Comparison of ENCODE assay signal across 1 cellular context in the genomic region with DNA sequence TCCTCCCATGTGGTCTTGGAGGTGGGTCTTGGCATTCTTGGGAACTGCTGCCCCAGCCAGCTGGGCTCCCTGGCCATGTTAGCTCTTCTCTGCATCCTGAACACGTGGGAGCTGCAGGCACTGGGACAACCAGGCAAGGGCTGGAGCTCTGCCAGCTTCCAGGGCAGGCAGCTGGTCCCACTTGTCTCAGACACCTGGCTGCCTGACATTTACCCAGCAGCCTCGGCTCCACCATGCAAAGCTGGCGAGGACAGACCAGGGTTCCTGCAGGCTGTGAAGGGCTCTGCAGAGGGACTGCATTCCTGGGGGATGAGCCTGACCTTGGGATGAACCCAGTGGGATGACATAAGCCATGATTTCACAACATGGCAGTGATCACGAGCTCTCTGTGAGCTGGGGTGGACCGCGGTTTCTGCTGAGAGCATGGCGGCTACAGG.
A peak's percentile ranks its signal among the peaks of the same experiment; 100 is the strongest.
TF ChIP-seq lines count a peak whose summit lies in the region.

No MANE protein-coding gene starts in this region.

TF ChIP-seq in HEK293, 187 proteins besides CTCF, POLR2A, EP300 and RAD21 (continued from another document):
- TF ChIP-seq, protein P1, sequence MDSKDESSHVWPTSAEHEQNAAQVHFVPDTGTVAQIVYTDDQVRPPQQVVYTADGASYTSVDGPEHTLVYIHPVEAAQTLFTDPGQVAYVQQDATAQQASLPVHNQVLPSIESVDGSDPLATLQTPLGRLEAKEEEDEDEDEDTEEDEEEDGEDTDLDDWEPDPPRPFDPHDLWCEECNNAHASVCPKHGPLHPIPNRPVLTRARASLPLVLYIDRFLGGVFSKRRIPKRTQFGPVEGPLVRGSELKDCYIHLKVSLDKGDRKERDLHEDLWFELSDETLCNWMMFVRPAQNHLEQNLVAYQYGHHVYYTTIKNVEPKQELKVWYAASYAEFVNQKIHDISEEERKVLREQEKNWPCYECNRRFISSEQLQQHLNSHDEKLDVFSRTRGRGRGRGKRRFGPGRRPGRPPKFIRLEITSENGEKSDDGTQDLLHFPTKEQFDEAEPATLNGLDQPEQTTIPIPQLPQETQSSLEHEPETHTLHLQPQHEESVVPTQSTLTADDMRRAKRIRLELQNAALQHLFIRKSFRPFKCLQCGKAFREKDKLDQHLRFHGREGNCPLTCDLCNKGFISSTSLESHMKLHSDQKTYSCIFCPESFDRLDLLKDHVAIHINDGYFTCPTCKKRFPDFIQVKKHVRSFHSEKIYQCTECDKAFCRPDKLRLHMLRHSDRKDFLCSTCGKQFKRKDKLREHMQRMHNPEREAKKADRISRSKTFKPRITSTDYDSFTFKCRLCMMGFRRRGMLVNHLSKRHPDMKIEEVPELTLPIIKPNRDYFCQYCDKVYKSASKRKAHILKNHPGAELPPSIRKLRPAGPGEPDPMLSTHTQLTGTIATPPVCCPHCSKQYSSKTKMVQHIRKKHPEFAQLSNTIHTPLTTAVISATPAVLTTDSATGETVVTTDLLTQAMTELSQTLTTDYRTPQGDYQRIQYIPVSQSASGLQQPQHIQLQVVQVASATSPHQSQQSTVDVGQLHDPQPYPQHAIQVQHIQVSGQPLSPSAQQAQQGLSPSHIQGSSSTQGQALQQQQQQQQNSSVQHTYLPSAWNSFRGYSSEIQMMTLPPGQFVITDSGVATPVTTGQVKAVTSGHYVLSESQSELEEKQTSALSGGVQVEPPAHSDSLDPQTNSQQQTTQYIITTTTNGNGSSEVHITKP (tag by site-specific recombination; IDR thresholded peaks at IDR 0.05), result peak; percentile 33; the same call in 1 of the 2 replicates
- TF ChIP-seq RBAK (tag by site-specific recombination; IDR thresholded peaks at IDR 0.05) (peak; percentile 100), ZNF341 (tag by site-specific recombination; IDR thresholded peaks at IDR 0.05; ENCODE audit: low read depth) (no peak), GLIS1 (tag by site-specific recombination; IDR thresholded peaks at IDR 0.05) (peak; percentile 67), ZNF76 (tag by site-specific recombination; IDR thresholded peaks at IDR 0.05; ENCODE audit: borderline replicate concordance, low read depth) (peak; percentile 56), ZNF391 (tag by site-specific recombination; IDR thresholded peaks at IDR 0.05; ENCODE audit: borderline replicate concordance, low read depth) (no peak), ZBTB21 (tag by site-specific recombination; IDR thresholded peaks at IDR 0.05) (peak; percentile 88), ZNF830 (tag by site-specific recombination; IDR thresholded peaks at IDR 0.05; ENCODE audit: low read depth) (no peak), ZNF664 (tag by site-specific recombination; IDR thresholded peaks at IDR 0.05) (no peak), ZNF623 (tag by site-specific recombination; IDR thresholded peaks at IDR 0.05) (no peak), ZNF335 (tag by site-specific recombination; conservative IDR thresholded peaks at IDR 0.05) (peak; percentile 74), ZNF521 (tag by site-specific recombination; IDR thresholded peaks at IDR 0.05) (no peak), ZNF169 (tag by site-specific recombination; IDR thresholded peaks at IDR 0.05) (no peak), ZNF776 (tag by site-specific recombination; IDR thresholded peaks at IDR 0.05; ENCODE audit: borderline replicate concordance) (no peak), OSR2 (tag by site-specific recombination; IDR thresholded peaks at IDR 0.05) (no peak), ZNF558 (tag by site-specific recombination; IDR thresholded peaks at IDR 0.05) (no peak), ZNF19 (tag by site-specific recombination; IDR thresholded peaks at IDR 0.05; ENCODE audit: low read depth) (no peak), ZNF530 (tag by site-specific recombination; IDR thresholded peaks at IDR 0.05; ENCODE audit: low read depth) (no peak), ZNF654 (tag by site-specific recombination; IDR thresholded peaks at IDR 0.05; ENCODE audit: low read depth) (no peak), ZNF571 (tag by site-specific recombination; IDR thresholded peaks at IDR 0.05) (no peak), YY2 (tag by site-specific recombination; IDR thresholded peaks at IDR 0.05) (peak; percentile 26; the same call in 1 of the 2 replicates), ZNF549 (tag by site-specific recombination; IDR thresholded peaks at IDR 0.05) (no peak), KLF8 (tag by site-specific recombination; IDR thresholded peaks at IDR 0.05) (0 out of 2 replicates have a peak, but pooled peaks have one; percentile 46), HOXD13 (CRISPR knock-in tag; IDR thresholded peaks at IDR 0.05; ENCODE audit: borderline replicate concordance) (no peak), ZNF184 (tag by site-specific recombination; IDR thresholded peaks at IDR 0.05) (no peak), ZNF629 (tag by site-specific recombination; IDR thresholded peaks at IDR 0.05) (peak; percentile 51), ZSCAN23 (tag by site-specific recombination; IDR thresholded peaks at IDR 0.05) (no peak), SP2 (tag by site-specific recombination; IDR thresholded peaks at IDR 0.05) (no peak), ZNF624 (tag by site-specific recombination; IDR thresholded peaks at IDR 0.05) (no peak), ZNF768 (tag by site-specific recombination; IDR thresholded peaks at IDR 0.05) (no peak), ZNF555 (tag by site-specific recombination; conservative IDR thresholded peaks at IDR 0.05) (no peak), SETDB1 (IDR thresholded peaks at IDR 0.05; ENCODE audit: insufficient read length, low read length) (peak; percentile 16), KLF10 (tag by site-specific recombination; IDR thresholded peaks at IDR 0.05) (no peak), ZNF155 (tag by site-specific recombination; IDR thresholded peaks at IDR 0.05) (no peak), ZNF394 (tag by site-specific recombination; IDR thresholded peaks at IDR 0.05; ENCODE audit: borderline replicate concordance) (no peak)
- TF ChIP-seq, protein P2, sequence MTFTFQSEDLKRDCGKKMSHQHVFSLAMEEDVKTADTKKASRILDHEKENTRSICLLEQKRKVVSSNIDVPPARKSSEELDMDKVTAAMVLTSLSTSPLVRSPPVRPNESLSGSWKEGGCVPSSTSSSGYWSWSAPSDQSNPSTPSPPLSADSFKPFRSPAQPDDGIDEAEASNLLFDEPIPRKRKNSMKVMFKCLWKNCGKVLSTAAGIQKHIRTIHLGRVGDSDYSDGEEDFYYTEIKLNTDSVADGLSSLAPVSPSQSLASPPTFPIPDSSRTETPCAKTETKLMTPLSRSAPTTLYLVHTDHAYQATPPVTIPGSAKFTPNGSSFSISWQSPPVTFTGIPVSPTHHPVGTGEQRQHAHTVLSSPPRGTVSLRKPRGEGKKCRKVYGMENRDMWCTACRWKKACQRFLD (tag by site-specific recombination; IDR thresholded peaks at IDR 0.05), result no peak
- TF ChIP-seq, protein P3, sequence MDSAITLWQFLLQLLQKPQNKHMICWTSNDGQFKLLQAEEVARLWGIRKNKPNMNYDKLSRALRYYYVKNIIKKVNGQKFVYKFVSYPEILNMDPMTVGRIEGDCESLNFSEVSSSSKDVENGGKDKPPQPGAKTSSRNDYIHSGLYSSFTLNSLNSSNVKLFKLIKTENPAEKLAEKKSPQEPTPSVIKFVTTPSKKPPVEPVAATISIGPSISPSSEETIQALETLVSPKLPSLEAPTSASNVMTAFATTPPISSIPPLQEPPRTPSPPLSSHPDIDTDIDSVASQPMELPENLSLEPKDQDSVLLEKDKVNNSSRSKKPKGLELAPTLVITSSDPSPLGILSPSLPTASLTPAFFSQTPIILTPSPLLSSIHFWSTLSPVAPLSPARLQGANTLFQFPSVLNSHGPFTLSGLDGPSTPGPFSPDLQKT (IDR thresholded peaks at IDR 0.05; ENCODE audit: borderline replicate concordance, low read depth, low read length), result no peak
- TF ChIP-seq, protein P4, sequence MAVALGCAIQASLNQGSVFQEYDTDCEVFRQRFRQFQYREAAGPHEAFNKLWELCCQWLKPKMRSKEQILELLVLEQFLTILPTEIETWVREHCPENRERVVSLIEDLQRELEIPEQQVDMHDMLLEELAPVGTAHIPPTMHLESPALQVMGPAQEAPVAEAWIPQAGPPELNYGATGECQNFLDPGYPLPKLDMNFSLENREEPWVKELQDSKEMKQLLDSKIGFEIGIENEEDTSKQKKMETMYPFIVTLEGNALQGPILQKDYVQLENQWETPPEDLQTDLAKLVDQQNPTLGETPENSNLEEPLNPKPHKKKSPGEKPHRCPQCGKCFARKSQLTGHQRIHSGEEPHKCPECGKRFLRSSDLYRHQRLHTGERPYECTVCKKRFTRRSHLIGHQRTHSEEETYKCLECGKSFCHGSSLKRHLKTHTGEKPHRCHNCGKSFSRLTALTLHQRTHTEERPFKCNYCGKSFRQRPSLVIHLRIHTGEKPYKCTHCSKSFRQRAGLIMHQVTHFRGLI (tag by site-specific recombination; IDR thresholded peaks at IDR 0.05), result no peak
- TF ChIP-seq, protein P5, sequence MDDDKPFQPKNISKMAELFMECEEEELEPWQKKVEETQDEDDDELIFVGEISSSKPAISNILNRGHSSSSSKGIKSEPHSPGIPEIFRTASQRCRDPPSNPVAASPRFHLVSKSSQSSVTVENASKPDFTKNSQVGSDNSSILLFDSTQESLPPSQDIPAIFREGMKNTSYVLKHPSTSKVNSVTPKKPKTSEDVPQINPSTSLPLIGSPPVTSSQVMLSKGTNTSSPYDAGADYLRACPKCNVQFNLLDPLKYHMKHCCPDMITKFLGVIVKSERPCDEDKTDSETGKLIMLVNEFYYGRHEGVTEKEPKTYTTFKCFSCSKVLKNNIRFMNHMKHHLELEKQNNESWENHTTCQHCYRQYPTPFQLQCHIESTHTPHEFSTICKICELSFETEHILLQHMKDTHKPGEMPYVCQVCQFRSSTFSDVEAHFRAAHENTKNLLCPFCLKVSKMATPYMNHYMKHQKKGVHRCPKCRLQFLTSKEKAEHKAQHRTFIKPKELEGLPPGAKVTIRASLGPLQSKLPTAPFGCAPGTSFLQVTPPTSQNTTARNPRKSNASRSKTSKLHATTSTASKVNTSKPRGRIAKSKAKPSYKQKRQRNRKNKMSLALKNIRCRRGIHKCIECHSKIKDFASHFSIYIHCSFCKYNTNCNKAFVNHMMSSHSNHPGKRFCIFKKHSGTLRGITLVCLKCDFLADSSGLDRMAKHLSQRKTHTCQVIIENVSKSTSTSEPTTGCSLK (tag by site-specific recombination; IDR thresholded peaks at IDR 0.05), result no peak
- TF ChIP-seq, protein P6, sequence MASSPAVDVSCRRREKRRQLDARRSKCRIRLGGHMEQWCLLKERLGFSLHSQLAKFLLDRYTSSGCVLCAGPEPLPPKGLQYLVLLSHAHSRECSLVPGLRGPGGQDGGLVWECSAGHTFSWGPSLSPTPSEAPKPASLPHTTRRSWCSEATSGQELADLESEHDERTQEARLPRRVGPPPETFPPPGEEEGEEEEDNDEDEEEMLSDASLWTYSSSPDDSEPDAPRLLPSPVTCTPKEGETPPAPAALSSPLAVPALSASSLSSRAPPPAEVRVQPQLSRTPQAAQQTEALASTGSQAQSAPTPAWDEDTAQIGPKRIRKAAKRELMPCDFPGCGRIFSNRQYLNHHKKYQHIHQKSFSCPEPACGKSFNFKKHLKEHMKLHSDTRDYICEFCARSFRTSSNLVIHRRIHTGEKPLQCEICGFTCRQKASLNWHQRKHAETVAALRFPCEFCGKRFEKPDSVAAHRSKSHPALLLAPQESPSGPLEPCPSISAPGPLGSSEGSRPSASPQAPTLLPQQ (tag by site-specific recombination; IDR thresholded peaks at IDR 0.05), result peak; percentile 93
- TF ChIP-seq, protein P7, sequence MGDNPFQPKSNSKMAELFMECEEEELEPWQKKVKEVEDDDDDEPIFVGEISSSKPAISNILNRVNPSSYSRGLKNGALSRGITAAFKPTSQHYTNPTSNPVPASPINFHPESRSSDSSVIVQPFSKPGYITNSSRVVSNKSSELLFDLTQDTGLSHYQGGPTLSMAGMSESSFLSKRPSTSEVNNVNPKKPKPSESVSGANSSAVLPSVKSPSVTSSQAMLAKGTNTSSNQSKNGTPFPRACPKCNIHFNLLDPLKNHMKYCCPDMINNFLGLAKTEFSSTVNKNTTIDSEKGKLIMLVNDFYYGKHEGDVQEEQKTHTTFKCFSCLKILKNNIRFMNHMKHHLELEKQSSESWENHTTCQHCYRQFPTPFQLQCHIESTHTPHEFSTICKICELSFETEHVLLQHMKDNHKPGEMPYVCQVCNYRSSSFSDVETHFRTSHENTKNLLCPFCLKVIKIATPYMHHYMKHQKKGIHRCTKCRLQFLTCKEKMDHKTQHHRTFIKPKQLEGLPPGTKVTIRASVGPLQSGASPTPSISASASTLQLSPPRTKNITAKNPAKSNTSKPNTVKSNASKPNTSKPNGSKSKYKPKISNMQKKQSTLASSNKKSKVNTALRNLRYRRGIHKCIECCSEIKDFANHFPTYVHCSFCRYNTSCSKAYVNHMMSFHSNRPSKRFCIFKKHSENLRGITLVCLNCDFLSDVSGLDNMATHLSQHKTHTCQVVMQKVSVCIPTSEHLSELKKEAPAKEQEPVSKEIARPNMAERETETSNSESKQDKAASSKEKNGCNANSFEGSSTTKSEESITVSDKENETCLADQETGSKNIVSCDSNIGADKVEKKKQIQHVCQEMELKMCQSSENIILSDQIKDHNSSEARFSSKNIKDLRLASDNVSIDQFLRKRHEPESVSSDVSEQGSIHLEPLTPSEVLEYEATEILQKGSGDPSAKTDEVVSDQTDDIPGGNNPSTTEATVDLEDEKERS (tag by site-specific recombination; IDR thresholded peaks at IDR 0.05), result peak; percentile 63; the same call in 1 of the 2 replicates
